In the genomic region with DNA sequence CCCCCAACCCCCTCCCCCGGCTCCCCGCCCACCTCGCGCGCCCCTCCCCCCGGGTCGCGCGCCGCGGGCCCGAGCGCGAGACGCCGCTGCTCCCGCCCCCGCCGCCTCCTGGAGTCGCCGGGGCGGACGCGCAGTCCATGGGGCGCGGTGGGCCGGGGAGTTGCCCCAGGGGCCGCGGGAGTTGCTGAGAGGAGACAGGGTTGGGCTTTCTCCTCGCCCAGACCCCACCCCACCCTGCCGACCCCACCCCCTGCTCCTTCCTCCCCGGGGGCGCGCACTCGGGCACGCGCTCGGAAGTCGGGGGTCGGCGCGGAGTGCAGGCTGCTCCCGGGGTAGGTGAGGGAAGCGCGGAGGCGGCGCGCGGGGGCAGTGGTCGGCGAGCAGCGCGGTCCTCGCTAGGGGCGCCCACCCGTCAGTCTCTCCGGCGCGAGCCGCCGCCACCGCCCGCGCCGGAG, we compare ENCODE assay signal across 8 cellular contexts. TPM values are rescaled to one million over a fixed set of nuclear protein-coding genes. Genes with fewer than 3 reads are reported as not detected.
DNase-seq lines count a peak whose midpoint lies in the region; ATAC-seq and TF ChIP-seq lines count a peak whose summit lies in the region.

A gene (plus strand): TSS at position 275 of the 455 bp plus-strand sequence. CDS start 297 bp downstream, outside the sequence.

- H3K27me3 Mint-ChIP-seq in activated CD4-positive, alpha-beta memory T cell treated with anti-CD3 and anti-CD28 coated beads for 36 hours, result peaks cover 58% of the 10 kb centered on the region

- H3K4me3 Mint-ChIP-seq in activated CD4-positive, alpha-beta memory T cell treated with anti-CD3 and anti-CD28 coated beads for 36 hours, result peak within 1 kb of the TSS; percentile 66

- TF ChIP-seq CTCF in epithelial cell of esophagus (IDR thresholded peaks at IDR 0.05; ENCODE audit: insufficient read depth, low read depth, low read length, missing control alignments) (no peak), testis (IDR thresholded peaks at IDR 0.05) (peak in 1 of 3 experiments; percentile 9)

- peak within 1 kb of the TSS; percentile 76 for H3K4me3 ChIP-seq in epithelial cell of esophagus (ENCODE audit: low read length)
- peak within 1 kb of the TSS; percentile 87 to 93 for H3K4me3 ChIP-seq in testis

- POLR2A ChIA-PET in activated CD4-positive, alpha-beta memory T cell treated with anti-CD3 and anti-CD28 coated beads for 36 hours (lab: Charles Lee), result no interaction called here

- peak within 1 kb of the TSS; percentile 98 to 99 for H3K27ac ChIP-seq in testis

- peaks cover 14% of the 10 kb centered on the region for H3K4me1 ChIP-seq in testis

- H3K36me3 Mint-ChIP-seq in activated CD4-positive, alpha-beta memory T cell treated with anti-CD3 and anti-CD28 coated beads for 36 hours, result no peaks in the 10 kb centered on the region

- intact Hi-C loops in activated CD4-positive, alpha-beta memory T cell treated with anti-CD3 and anti-CD28 coated beads for 36 hours (cut with micrococcal nuclease), result loop anchor here (2.0 kb wide), 1 partner anchor 234 kb away; a partner anchor contains a TSS
- intact Hi-C loops in testis (cut with DNase I; ENCODE audit: low total_unique reads), result no loop called here

- H3K4me1 Mint-ChIP-seq in activated CD4-positive, alpha-beta memory T cell treated with anti-CD3 and anti-CD28 coated beads for 36 hours (ENCODE audit: low read depth), result peaks cover 16% of the 10 kb centered on the region

- peak; percentile 90 for DNase-seq in AG08396 (ENCODE audit: low spot score)
- DNase-seq in NCI-H146 (lab: John Stamatoyannopoulos, UW), result peak; percentile 90
- DNase-seq in activated CD4-positive, alpha-beta memory T cell treated with anti-CD3 and anti-CD28 coated beads for 36 hours, result peak; percentile 18
- peak; percentile 62 for DNase-seq in epithelial cell of esophagus (ENCODE audit: low read depth)
- peak; percentile 92 for DNase-seq in mesenteric fat pad (ENCODE audit: low spot score)
- peak; percentile 80 for DNase-seq in testis

- H3K9me3 ChIP-seq in testis, result no peaks in the 10 kb centered on the region

- CTCF ChIA-PET in activated CD4-positive, alpha-beta memory T cell treated with anti-CD3 and anti-CD28 coated beads for 36 hours (lab: Charles Lee), result no interaction called here

- no peaks in the 10 kb centered on the region for H3K27me3 ChIP-seq in testis

- no peaks in the 10 kb centered on the region for H3K9me3 Mint-ChIP-seq in activated CD4-positive, alpha-beta memory T cell treated with anti-CD3 and anti-CD28 coated beads for 36 hours

- WGBS in testis, 2 donors, result 1% methylated on average over 33 of the region's 65 CpGs; no CpG with 5 or more reads in 1 of the 2 donors

- H3K36me3 ChIP-seq in testis (ENCODE audit: low read depth, missing control alignments), result no peaks in the 10 kb centered on the region

- H3K27ac Mint-ChIP-seq in activated CD4-positive, alpha-beta memory T cell treated with anti-CD3 and anti-CD28 coated beads for 36 hours, result no peak within 1 kb of the TSS

- TF ChIP-seq POLR2A in GM15510 (IDR thresholded peaks at IDR 0.05; ENCODE audit: borderline replicate concordance, extremely low read depth, insufficient read length) (peak; percentile 44), testis (IDR thresholded peaks at IDR 0.05) (no peak)

- ATAC-seq in HG02840 (IDR thresholded peaks at IDR 0.05; ENCODE audit: low FRiP score, unreplicated experiment), result peak; percentile 32

RNA-seq across cellular contexts. Expression of the gene that starts here (rescaled TPM):
- total RNA-seq in activated CD4-positive, alpha-beta memory T cell treated with anti-CD3 and anti-CD28 coated beads for 36 hours, result under 1 TPM; 0.19 to 0.22 TPM
- total RNA-seq in mesenteric fat pad (370 TPM), testis (100 to 1,000 TPM; 106 to 112 TPM)
- 64.5 TPM for polyA plus RNA-seq in testis (ENCODE audit: insufficient read depth, low read depth, low replicate concordance)

Comparison
In these comparisons a context has a peak if more than half of its experiments do, and no peak if none do; other contexts are left out.
1. Peak in every context shown above with its lines: DNase-seq, ATAC-seq, H3K4me3 ChIP-seq and H3K27ac ChIP-seq.
2. RNA of the gene that starts here (total RNA-seq): 370 TPM in mesenteric fat pad (single experiment) and 106 to 112 TPM in testis; 0.19 to 0.22 TPM in activated CD4-positive, alpha-beta memory T cell treated with anti-CD3 and anti-CD28 coated beads for 36 hours; every median in the first group is over 10 times any median in the second.
3. Peak in DNase-seq in activated CD4-positive, alpha-beta memory T cell treated with anti-CD3 and anti-CD28 coated beads for 36 hours; RNA of the gene not detected or under 1 TPM.
4. DNase-seq: peak in every context shown above with its lines; median percentile 92 in mesenteric fat pad; 90 in AG08396; 90 in NCI-H146; 80 in testis; 62 in epithelial cell of esophagus; 18 in activated CD4-positive, alpha-beta memory T cell treated with anti-CD3 and anti-CD28 coated beads for 36 hours.